In genomic region chr5:68669864-68670263, GRCh38 we compare ENCODE assay signal across 34 cellular contexts.
A peak's percentile ranks its signal among the peaks of the same experiment; 100 is the strongest.
DNase-seq lines count a peak whose midpoint lies in the region; ATAC-seq, FAIRE-seq and TF ChIP-seq lines count a peak whose summit lies in the region.
"Had no signal": no experiment of that assay in that cellular context is flagged by ENCODE, and none has a peak within 500 bp of the region (broad histone marks: within the 10 kb centered on the region; RNA-seq: fewer than 3 reads in every experiment).

No MANE protein-coding gene starts in this region.

- H2AK5ac ChIP-seq in H1 (ENCODE audit: low read depth, low read length), result no peak overlapping the region

- H3F3A ChIP-seq in neural cell (ENCODE audit: insufficient read depth, low read length, poor library complexity, severe bottlenecking), result no peaks in the 10 kb centered on the region

- no peak overlapping the region for H3K27ac Mint-ChIP-seq in CD8-positive, alpha-beta T cell
- H3K27ac Mint-ChIP-seq: B cell; CD14-positive monocyte; CD4-positive, alpha-beta memory T cell; CD4-positive, alpha-beta T cell; CD4-positive, CD25-positive, alpha-beta regulatory T cell; CD8-positive, alpha-beta memory T cell had no signal

- no peak for FAIRE-seq in H1 (lab: Jason Lieb, UNC)
- FAIRE-seq: A204.1, A549, D721Med had no signal

- POLR2A ChIA-PET in H1 (lab: Charles Lee; ENCODE audit: partially characterized antibody), result no interaction called here
- POLR2A ChIA-PET in CD8-positive, alpha-beta T cell (lab: Charles Lee), result no interaction called here

- no peak overlapping the region for H4K5ac ChIP-seq in H1 (ENCODE audit: insufficient read length, low read depth, low read length)

- H3K36me3 Mint-ChIP-seq in CD8-positive, alpha-beta T cell, result no peaks in the 10 kb centered on the region
- H3K36me3 Mint-ChIP-seq: CD14-positive monocyte; CD4-positive, alpha-beta memory T cell; CD4-positive, CD25-positive, alpha-beta regulatory T cell; CD8-positive, alpha-beta memory T cell had no signal

- no peak overlapping the region for H3K18ac ChIP-seq in H1 (ENCODE audit: extremely low read depth, low read length)

- TF ChIP-seq RAD21 in H1 (IDR thresholded peaks at IDR 0.05 in 1 of 2, conservative IDR thresholded peaks at IDR 0.05 in 1 of 2; ENCODE audit: low read depth in 2 of 2, low read length in 2 of 2) (no peak), neural cell (conservative IDR thresholded peaks at IDR 0.05) (no peak)

- no peaks in the 10 kb centered on the region for H3K23me2 ChIP-seq in H1 (ENCODE audit: low read depth, low read length)

- no peak for DNase-seq in H1 (ENCODE audit: low read depth in 1 of 2, low spot score in 2 of 2)
- no peak for DNase-seq in heart right ventricle
- DNase-seq in CD8-positive, alpha-beta T cell, result no peak
- DNase-seq: 8988T; ACHN; AML-193; BE2C; C1 segment of cervical spinal cord; Caco-2; Calu3; CD4-positive, alpha-beta memory T cell; CD4-positive, alpha-beta T cell; CD4-positive, CD25-positive, alpha-beta regulatory T cell; CD8-positive, alpha-beta memory T cell; COR-L47; DMS 273 treated with DMSO at 0.1 percent for 48 hours; DMS153; DMS53; DMS79; DMS79 treated with DMSO at 0.1 percent for 48 hours; DND-41; EL had no signal

- H3K56ac ChIP-seq in H1 (replicated peaks; ENCODE audit: insufficient read length, low read depth, low read length), result no peak overlapping the region

- H3K4ac ChIP-seq in H1 (replicated peaks; ENCODE audit: insufficient read length, low read depth, low read length), result no peak overlapping the region

- no peaks in the 10 kb centered on the region for H3K27me3 Mint-ChIP-seq in CD8-positive, alpha-beta T cell (ENCODE audit: low read depth)
- H3K27me3 Mint-ChIP-seq: CD4-positive, alpha-beta T cell; CD8-positive, alpha-beta memory T cell had no signal

- H2BK15ac ChIP-seq in H1 (ENCODE audit: low read length), result no peak overlapping the region

- ATAC-seq in heart right ventricle (no peak), HG03095 (IDR thresholded peaks at IDR 0.05; ENCODE audit: unreplicated experiment) (no peak)
- no peak for ATAC-seq in CD8-positive, alpha-beta T cell
- ATAC-seq: A549 had no signal

- no peak overlapping the region for H4K8ac ChIP-seq in H1 (ENCODE audit: extremely low read depth, insufficient read depth, low read length)

- intact Hi-C loops in heart right ventricle (cut with DNase I), result no loop called here
- intact Hi-C loops in CD8-positive, alpha-beta T cell (cut with DNase I, micrococcal nuclease), result no loop called here

- H3K9ac ChIP-seq in H1 (replicated peaks in 1 of 4; ENCODE audit: extremely low read depth in 1 of 4, low read depth in 3 of 4, low read length in 3 of 4) (no peak overlapping the region), neural cell (ENCODE audit: low read length) (no peak overlapping the region), parathyroid adenoma (no peak overlapping the region)
- H3K9ac ChIP-seq: BLaER1; BLaER1 treated with 17β-estradiol and CSF1 and Interleukin-3, amounts not matched to agents 10 nM and 100 nM had no signal

- no peak overlapping the region for H4K91ac ChIP-seq in H1 (replicated peaks; ENCODE audit: insufficient read length, low read length)

- H3K4me3 Mint-ChIP-seq in CD8-positive, alpha-beta T cell, result no peak overlapping the region
- H3K4me3 Mint-ChIP-seq: B cell; CD14-positive monocyte; CD4-positive, alpha-beta memory T cell; CD4-positive, alpha-beta T cell; CD4-positive, CD25-positive, alpha-beta regulatory T cell had no signal

- CTCF ChIA-PET in H1 (lab: Charles Lee; ENCODE audit: partially characterized antibody), result no interaction called here
- CTCF ChIA-PET in CD8-positive, alpha-beta T cell (lab: Charles Lee), result no interaction called here

- H3K9me2 ChIP-seq in neural cell (ENCODE audit: insufficient read depth, low read length), result no peaks in the 10 kb centered on the region

- H3K79me1 ChIP-seq in H1 (ENCODE audit: low read depth, low read length), result no peaks in the 10 kb centered on the region

- no peak overlapping the region for H2BK120ac ChIP-seq in H1 (replicated peaks; ENCODE audit: low read depth, low read length)

- H2AFZ ChIP-seq in H1 (ENCODE audit: low read length), result 0 out of 2 replicates have a peak overlapping the region, but pooled peaks have one; percentile 9
- no peak overlapping the region for H2AFZ ChIP-seq in neural cell (ENCODE audit: low read depth, low read length)
- peak overlapping the region; percentile 61 for H2AFZ ChIP-seq in parathyroid adenoma

- H4K20me1 ChIP-seq in H1 (replicated peaks in 1 of 2; ENCODE audit: control insufficient read depth in 1 of 2, insufficient read depth in 2 of 2, low read length in 2 of 2) (no peaks in the 10 kb centered on the region), neural cell (ENCODE audit: insufficient read depth) (no peaks in the 10 kb centered on the region)
- H4K20me1 ChIP-seq: BLaER1; BLaER1 treated with 17β-estradiol and CSF1 and Interleukin-3, amounts not matched to agents 10 nM and 100 nM had no signal

- peaks cover 1% of the 10 kb centered on the region for H3K4me1 Mint-ChIP-seq in CD8-positive, alpha-beta T cell (ENCODE audit: low read depth)

- TF ChIP-seq EP300 in H1 (IDR thresholded peaks at IDR 0.05; ENCODE audit: borderline replicate concordance in 1 of 2, low read depth in 2 of 2, low read length in 2 of 2) (no peak), neural cell (conservative IDR thresholded peaks at IDR 0.05; ENCODE audit: poor library complexity, severe bottlenecking) (peak; percentile 22)

- no peaks in the 10 kb centered on the region for H3K9me3 Mint-ChIP-seq in CD8-positive, alpha-beta T cell
- H3K9me3 Mint-ChIP-seq: CD14-positive monocyte; CD4-positive, alpha-beta memory T cell; CD4-positive, alpha-beta T cell; CD4-positive, CD25-positive, alpha-beta regulatory T cell; CD8-positive, alpha-beta memory T cell had no signal

- H3K4me2 ChIP-seq in H1 (ENCODE audit: insufficient read depth in 1 of 2, low read depth in 2 of 2, low read length in 2 of 2), result no peak overlapping the region
- no peak overlapping the region for H3K4me2 ChIP-seq in neural cell (ENCODE audit: low read length)
- H3K4me2 ChIP-seq in parathyroid adenoma (ENCODE audit: low read length), result no peak overlapping the region
- H3K4me2 ChIP-seq: A549; BLaER1; BLaER1 treated with 17β-estradiol and CSF1 and Interleukin-3, amounts not matched to agents 10 nM and 100 nM had no signal

- H3K79me2 ChIP-seq in H1 (ENCODE audit: control insufficient read depth in 1 of 2, insufficient read depth in 2 of 2, low read length in 2 of 2) (no peaks in the 10 kb centered on the region), neural cell (replicated peaks; ENCODE audit: insufficient read depth, low read length) (no peaks in the 10 kb centered on the region), parathyroid adenoma (no peaks in the 10 kb centered on the region)

- H2BK5ac ChIP-seq in H1 (ENCODE audit: low read depth, low read length), result no peak overlapping the region

- no peak overlapping the region for H2BK12ac ChIP-seq in H1 (ENCODE audit: low read depth, low read length)

- TF ChIP-seq POLR2A in H1 (IDR thresholded peaks at IDR 0.05; ENCODE audit: control extremely low read depth in 1 of 2, low read depth in 2 of 2, low read length in 2 of 2), result no peak

- H3K4me1 ChIP-seq in H1 (replicated peaks in 1 of 4; ENCODE audit: control insufficient read depth in 3 of 4, insufficient read depth in 4 of 4, low read length in 3 of 4) (no peaks in the 10 kb centered on the region; a peak in 2 of 7 replicates), parathyroid adenoma (peaks cover 85% of the 10 kb centered on the region), heart right ventricle (peaks cover 0 to 11% (median 0%) of the 10 kb centered on the region in 9 donors)
- H3K4me1 ChIP-seq in CD8-positive, alpha-beta T cell (ENCODE audit: insufficient read depth, low read length), result no peaks in the 10 kb centered on the region
- H3K4me1 ChIP-seq: A549, BLaER1, Caco-2 had no signal

- TF ChIP-seq CTCF in H1 (IDR thresholded peaks at IDR 0.05; ENCODE audit: control extremely low read depth in 1 of 3, insufficient read depth in 1 of 3, low read depth in 1 of 3, low read length in 3 of 3), result no peak
- TF ChIP-seq CTCF in neural cell (IDR thresholded peaks at IDR 0.05; ENCODE audit: poor library complexity, severe bottlenecking), result no peak
- TF ChIP-seq CTCF in parathyroid adenoma (IDR thresholded peaks at IDR 0.05), result no peak
- no peak for TF ChIP-seq CTCF in heart right ventricle (IDR thresholded peaks at IDR 0.05)
- no peak for TF ChIP-seq CTCF in CD8-positive, alpha-beta T cell (IDR thresholded peaks at IDR 0.05)

- 79% methylated on average over 6 of the region's 6 CpGs; no CpG with 5 or more reads in 1 of the 2 experiments for WGBS in H1 (ENCODE audit: extremely low coverage in 1 of 2, insufficient coverage in 1 of 2, insufficient read length in 1 of 2, insufficient replicate concordance in 2 of 2, low coverage in 1 of 2, low lambda C conversion rate in 2 of 2, missing lambda C conversion rate in 1 of 2), 2 experiments
- 62 to 76% methylated on average over 6 of the region's 6 CpGs for whole genome bisulfite sequencing in heart right ventricle, 2 donors

- H3K27ac ChIP-seq in H1 (ENCODE audit: low read depth, low read length) (no peak overlapping the region), neural cell (ENCODE audit: low read length) (peak overlapping the region; percentile 36), parathyroid adenoma (peak overlapping the region; percentile 97), heart right ventricle (no peak overlapping the region)
- no peak overlapping the region for H3K27ac ChIP-seq in CD8-positive, alpha-beta T cell (ENCODE audit: low read depth, low read length)
- H3K27ac ChIP-seq: 22Rv1; A549; BLaER1; BLaER1 treated with 17β-estradiol and CSF1 and Interleukin-3, amounts not matched to agents 10 nM and 100 nM; C4-2B had no signal

- no peak overlapping the region for H3K4me3 ChIP-seq in H1 (ENCODE audit: extremely low read depth in 1 of 4, insufficient read depth in 2 of 4, low read depth in 3 of 4, low read length in 4 of 4)
- no peak overlapping the region for H3K4me3 ChIP-seq in neural cell (ENCODE audit: low read length)
- H3K4me3 ChIP-seq in parathyroid adenoma (ENCODE audit: low read depth, low read length), result no peak overlapping the region
- no peak overlapping the region for H3K4me3 ChIP-seq in heart right ventricle
- H3K4me3 ChIP-seq in CD8-positive, alpha-beta T cell (ENCODE audit: low read depth, low read length), result no peak overlapping the region
- H3K4me3 ChIP-seq: A549; BLaER1; BLaER1 treated with 17β-estradiol and CSF1 and Interleukin-3, amounts not matched to agents 10 nM and 100 nM had no signal

- H3K23ac ChIP-seq in H1 (ENCODE audit: insufficient read length), result no peak overlapping the region

- H3K14ac ChIP-seq in H1 (ENCODE audit: insufficient read length), result no peak overlapping the region

- H2BK20ac ChIP-seq in H1 (ENCODE audit: low read length), result no peak overlapping the region

- H3K9me3 ChIP-seq in H1 (ENCODE audit: insufficient read depth in 2 of 2, low read depth in 1 of 2, low read length in 1 of 2) (no peaks in the 10 kb centered on the region), neural cell (ENCODE audit: low read length) (no peaks in the 10 kb centered on the region), parathyroid adenoma (ENCODE audit: control insufficient read depth, low read length) (no peaks in the 10 kb centered on the region), heart right ventricle (no peaks in the 10 kb centered on the region)
- H3K9me3 ChIP-seq in CD8-positive, alpha-beta T cell (ENCODE audit: low read length), result no peaks in the 10 kb centered on the region
- H3K9me3 ChIP-seq: A549; BE2C; BLaER1; BLaER1 treated with 17β-estradiol and CSF1 and Interleukin-3, amounts not matched to agents 10 nM and 100 nM; Caco-2 had no signal

- no peaks in the 10 kb centered on the region for H3K36me3 ChIP-seq in H1 (ENCODE audit: control insufficient read depth in 2 of 4, insufficient read depth in 4 of 4, low read length in 3 of 4)
- H3K36me3 ChIP-seq in neural cell (ENCODE audit: insufficient read depth, low read length), result no peaks in the 10 kb centered on the region
- H3K36me3 ChIP-seq in parathyroid adenoma (ENCODE audit: control insufficient read depth, insufficient read depth, low read length), result no peaks in the 10 kb centered on the region
- H3K36me3 ChIP-seq in heart right ventricle, result no peaks in the 10 kb centered on the region
- H3K36me3 ChIP-seq in CD8-positive, alpha-beta T cell (ENCODE audit: insufficient read depth, low read length), result no peaks in the 10 kb centered on the region
- H3K36me3 ChIP-seq: BE2C; BLaER1; BLaER1 treated with 17β-estradiol and CSF1 and Interleukin-3, amounts not matched to agents 10 nM and 100 nM had no signal

- no peaks in the 10 kb centered on the region for H3K27me3 ChIP-seq in H1 (replicated peaks in 1 of 4; ENCODE audit: control insufficient read depth in 3 of 4, extremely low read depth in 1 of 4, insufficient read depth in 3 of 4, low read length in 3 of 4)
- no peaks in the 10 kb centered on the region for H3K27me3 ChIP-seq in neural cell (ENCODE audit: insufficient read depth, low read depth, low read length)
- no peaks in the 10 kb centered on the region for H3K27me3 ChIP-seq in parathyroid adenoma (ENCODE audit: control insufficient read depth, insufficient read depth, low read length)
- H3K27me3 ChIP-seq in heart right ventricle, result no peaks in the 10 kb centered on the region
- no peaks in the 10 kb centered on the region for H3K27me3 ChIP-seq in CD8-positive, alpha-beta T cell (ENCODE audit: insufficient read depth, low read length)
- H3K27me3 ChIP-seq: BE2C; BLaER1; BLaER1 treated with 17β-estradiol and CSF1 and Interleukin-3, amounts not matched to agents 10 nM and 100 nM had no signal

Comparison
In these comparisons a context has a peak if more than half of its experiments do, and no peak if none do; other contexts are left out.
1. H3K27ac ChIP-seq: peak in neural cell (single experiment) and parathyroid adenoma (single experiment); none in H1 (single experiment), heart right ventricle (0 of 10) and CD8-positive, alpha-beta T cell (single experiment).